25 cellular contexts compared by ENCODE assay signal in genomic region chr2:230018153-230018552, GRCh38. TPM values are rescaled to one million over a fixed set of nuclear protein-coding genes. Genes with fewer than 3 reads are reported as not detected.
DNase-seq lines count a peak whose midpoint lies in the region; ATAC-seq and TF ChIP-seq lines count a peak whose summit lies in the region.
"Had no signal": no experiment of that assay in that cellular context is flagged by ENCODE, and none has a peak within 500 bp of the region (broad histone marks: within the 10 kb centered on the region; RNA-seq: fewer than 3 reads in every experiment).

No MANE protein-coding gene starts in this region.

- BruUV-seq in mammary epithelial cell (replicated peaks; lab: Mats Ljungman, UMichigan) = no TSS peak

- peak; percentile 86 for ATAC-seq in foreskin keratinocyte
- no peak for ATAC-seq in sciatic nerve
- ATAC-seq: activated CD8-positive, alpha-beta T cell treated with anti-CD3 and anti-CD28 coated beads for 36 hours; natural killer cell treated with Interleukin-12 subunit alpha and Interleukin-12 subunit beta and Interleukin-15 and Interleukin-18, amount 100 ng/mL, for 72 hours; WTC11 had no signal

- H3K9me3 ChIP-seq in mammary epithelial cell (replicated peaks; ENCODE audit: insufficient read depth, low read length) = no peaks in the 10 kb centered on the region
- H3K9me3 ChIP-seq in Karpas-422 (ENCODE audit: low read length) = no peaks in the 10 kb centered on the region
- H3K9me3 ChIP-seq: esophagus muscularis mucosa had no signal

- H3K27me3 ChIP-seq in mammary epithelial cell (ENCODE audit: insufficient read depth, low read length) = no peaks in the 10 kb centered on the region
- no peaks in the 10 kb centered on the region for H3K27me3 ChIP-seq in foreskin keratinocyte
- H3K27me3 ChIP-seq in Karpas-422 (ENCODE audit: low read length) = no peaks in the 10 kb centered on the region
- H3K27me3 ChIP-seq: cardiac muscle cell, esophagus muscularis mucosa had no signal

- peak; percentile 64 for DNase-seq in EL
- peak; percentile 43 for DNase-seq in M059J (ENCODE audit: low read depth)
- DNase-seq in mammary epithelial cell = peak; percentile 72
- peak; percentile 30 to 76 for DNase-seq in foreskin keratinocyte
- DNase-seq in Karpas-422 = no peak
- DNase-seq in NCI-H2029 treated with DMSO at 0.1 percent for 48 hours (lab: John Stamatoyannopoulos, UW) = no peak
- no peak for DNase-seq in sciatic nerve (ENCODE audit: low spot score)
- DNase-seq in ecto neural progenitor cell (ENCODE audit: low spot score) = no peak
- DNase-seq: activated CD8-positive, alpha-beta T cell treated with anti-CD3 and anti-CD28 coated beads for 36 hours; activated T-cell treated with anti-CD3 and anti-CD28 coated beads, Interleukin-2, amount 50 U/mL, for 48 hours; AML-193; hypothalamus; kidney glomerular epithelial cell; NCI-H2029; NCI-H510A treated with DMSO at 0.1 percent for 48 hours; SHP77; stimulated activated CD4-positive, alpha-beta T cell treated with anti-CD3 and anti-CD28 coated beads, Interleukin-4, amount 100 ng/mL, for 1 hour; substantia nigra; T-helper 2 cell had no signal

- H2AFZ ChIP-seq in mammary epithelial cell (ENCODE audit: low read depth, low read length) = no peak overlapping the region
- H2AFZ ChIP-seq in Karpas-422 (ENCODE audit: low read length) = no peak overlapping the region
- H2AFZ ChIP-seq: parathyroid adenoma had no signal

- intact Hi-C loops in mammary epithelial cell (cut with micrococcal nuclease) (no loop called here), sciatic nerve (cut with DNase I) (no loop called here)

- H3K9ac ChIP-seq in mammary epithelial cell (ENCODE audit: insufficient read depth, low read length) (no peak overlapping the region), Karpas-422 (ENCODE audit: low read length) (no peak overlapping the region)
- H3K9ac ChIP-seq: parathyroid adenoma had no signal

- no peaks in the 10 kb centered on the region for H3K4me1 ChIP-seq in mammary epithelial cell (ENCODE audit: insufficient read depth, low read length)
- H3K4me1 ChIP-seq in foreskin keratinocyte = no peaks in the 10 kb centered on the region
- no peaks in the 10 kb centered on the region for H3K4me1 ChIP-seq in Karpas-422 (ENCODE audit: low read length)
- H3K4me1 ChIP-seq: esophagus muscularis mucosa, parathyroid adenoma had no signal

- H3K36me3 ChIP-seq in mammary epithelial cell (ENCODE audit: insufficient read depth, low read length) = no peaks in the 10 kb centered on the region
- H3K36me3 ChIP-seq in Karpas-422 (ENCODE audit: insufficient read depth, low read length) = no peaks in the 10 kb centered on the region
- H3K36me3 ChIP-seq: cardiac muscle cell, esophagus muscularis mucosa had no signal

- TF ChIP-seq CTCF in mammary epithelial cell (conservative IDR thresholded peaks at IDR 0.05 in 1 of 2, IDR thresholded peaks at IDR 0.05 in 1 of 2; ENCODE audit: extremely low read depth in 1 of 2, insufficient read depth in 1 of 2, low read depth in 1 of 2, low read length in 2 of 2) (no peak), foreskin keratinocyte (conservative IDR thresholded peaks at IDR 0.05) (no peak)

- in situ Hi-C loops in mammary epithelial cell (cut with MboI; ENCODE audit: low sequenced_read_pairs in 2 of 2) = no loop called here

- H3K9me2 ChIP-seq in Karpas-422 (replicated peaks; ENCODE audit: insufficient read depth, low read length) = no peaks in the 10 kb centered on the region

- dilution Hi-C loops in mammary epithelial cell (cut with HindIII; ENCODE audit: low sequenced_read_pairs) = no loop called here

- CTCF ChIA-PET in mammary epithelial cell (lab: Charles Lee; ENCODE audit: low non-redundant PET) = interaction anchor here (0.6 to 0.7 kb wide), 2 partner anchors 36 to 142 kb away, joined by 3 to 22 read pairs; no protein-coding TSS in a partner anchor

- 52% methylated on average over 4 of the region's 4 CpGs for WGBS in mammary epithelial cell (ENCODE audit: low coverage, missing lambda C conversion rate)

- H3K4me2 ChIP-seq in mammary epithelial cell (ENCODE audit: insufficient read depth, low read depth, low read length) = no peak overlapping the region
- H3K4me2 ChIP-seq in Karpas-422 (ENCODE audit: low read depth, low read length, poor library complexity, severe bottlenecking) = no peak overlapping the region

- H3K27ac ChIP-seq in mammary epithelial cell (ENCODE audit: insufficient read depth, low read depth, low read length) = no peak overlapping the region
- H3K27ac ChIP-seq in foreskin keratinocyte = no peak overlapping the region
- no peak overlapping the region for H3K27ac ChIP-seq in Karpas-422 (ENCODE audit: low read length)
- H3K27ac ChIP-seq: cardiac muscle cell, esophagus muscularis mucosa, parathyroid adenoma, skin epidermis had no signal

- H3K79me2 ChIP-seq in mammary epithelial cell (ENCODE audit: insufficient read depth, low read length) (no peaks in the 10 kb centered on the region), Karpas-422 (ENCODE audit: low read length) (no peaks in the 10 kb centered on the region)
- H3K79me2 ChIP-seq: parathyroid adenoma had no signal

- no peak overlapping the region for H3K4me3 ChIP-seq in mammary epithelial cell (replicated peaks in 1 of 3; ENCODE audit: insufficient read depth in 1 of 3, low read depth in 2 of 3, low read length in 3 of 3)
- no peak overlapping the region for H3K4me3 ChIP-seq in Karpas-422 (ENCODE audit: low read length)
- H3K4me3 ChIP-seq: cardiac muscle cell, esophagus muscularis mucosa, skin epidermis had no signal

- H4K20me1 ChIP-seq in mammary epithelial cell (ENCODE audit: insufficient read depth, low read length) (no peaks in the 10 kb centered on the region), Karpas-422 (ENCODE audit: insufficient read depth, low read depth, low read length) (no peaks in the 10 kb centered on the region)

RNA-seq across cellular contexts. Expression of gene SLC16A14, which starts 50.6 kb away (rescaled TPM):
- 0.42 and 0.81 TPM in 2 replicates for total RNA-seq in M059J (2014; rRNA removed; shearing (Covaris generic))
- total RNA-seq in mammary epithelial cell (under 1 TPM; 0.38 to 0.67 TPM), foreskin keratinocyte (0.81 and 0.92 TPM in 2 replicates), sciatic nerve (7.4 TPM)
- polyA plus RNA-seq in mammary epithelial cell (0.17 TPM), foreskin keratinocyte (0.47 and 0.90 TPM in 2 replicates)
- polyA minus RNA-seq in mammary epithelial cell = not detected
- 0.15 and 0.29 TPM in 2 replicates for total RNA-seq in Karpas-422 (2014; rRNA removed; shearing (Covaris generic); ENCODE audit: low replicate concordance)

Comparison
In these comparisons a context has a peak if more than half of its experiments do, and no peak if none do; other contexts are left out.
1. DNase-seq: peak in EL (single experiment), M059J (single experiment), mammary epithelial cell (single experiment) and foreskin keratinocyte (2 of 2); none in Karpas-422 (single experiment), NCI-H2029 treated with DMSO at 0.1 percent for 48 hours (single experiment), sciatic nerve (single experiment) and ecto neural progenitor cell (single experiment).